Comparison of ENCODE assay signal across 8 cellular contexts in the genomic region with DNA sequence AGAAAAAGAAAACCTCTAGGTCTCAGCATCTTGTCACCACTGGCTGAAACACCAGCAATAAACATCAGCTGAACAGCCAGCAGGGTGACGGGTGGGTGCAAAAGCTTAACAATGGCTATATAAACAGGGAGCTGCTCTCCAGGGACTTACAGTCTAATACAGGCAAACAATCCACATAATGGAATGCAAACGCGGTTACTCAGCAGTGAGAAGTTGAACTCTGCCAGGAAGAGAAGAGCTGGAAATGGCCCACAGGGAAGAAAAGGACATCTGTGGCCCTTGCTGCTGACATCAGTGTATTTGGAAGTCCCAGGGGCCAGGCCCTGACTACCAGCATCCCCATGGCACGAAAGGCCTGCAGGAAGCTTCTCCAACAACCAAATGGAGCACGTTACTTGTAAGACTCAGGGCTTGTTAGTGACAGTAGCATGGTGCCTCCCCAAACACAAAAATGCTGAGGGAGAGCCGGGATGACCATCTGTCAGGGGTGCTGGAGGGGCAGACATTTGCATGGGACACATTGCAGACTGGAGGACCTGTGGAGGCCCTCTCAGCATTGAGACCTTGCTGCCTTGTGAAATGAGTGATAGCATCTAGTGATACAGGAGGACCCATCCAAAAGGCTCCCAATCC. TPM values are rescaled to one million over a fixed set of nuclear protein-coding genes. Genes with fewer than 3 reads are reported as not detected.
A peak's percentile ranks its signal among the peaks of the same experiment; 100 is the strongest.
DNase-seq lines count a peak whose midpoint lies in the region; ATAC-seq and TF ChIP-seq lines count a peak whose summit lies in the region.

No MANE protein-coding gene starts in this region.

- peak overlapping the region; percentile 97 for H3K4me3 Mint-ChIP-seq in activated naive CD8-positive, alpha-beta T cell treated with anti-CD3 and anti-CD28 coated beads, Interleukin-2, amount 10 ng/mL, durations not matched to agents 7 days and 5 days

- H3K9me3 ChIP-seq in GM23248 (ENCODE audit: low read depth) (no peaks in the 10 kb centered on the region), thyroid gland (no peaks in the 10 kb centered on the region)

- no peak overlapping the region for H2AFZ ChIP-seq in GM23248

- TF ChIP-seq POLR2A in thyroid gland (IDR thresholded peaks at IDR 0.05) = peak in 1 of 2 donors; percentile 26

- in situ Hi-C loops in GM23248 (cut with MboI) = no loop called here

- ATAC-seq in activated naive CD8-positive, alpha-beta T cell treated with anti-CD3 and anti-CD28 coated beads, Interleukin-2, amount 10 ng/mL, durations not matched to agents 7 days and 5 days (ENCODE audit: low read depth) = no peak

- WGBS in GM23248 (ENCODE audit: low coverage in 1 of 2, low lambda C conversion rate in 2 of 2, missing lambda C conversion rate in 2 of 2), 2 experiments = 2 to 5% methylated on average over 6 of the region's 6 CpGs
- 32 to 36% methylated on average over 6 of the region's 6 CpGs for WGBS in thyroid gland, 2 donors

- no peaks in the 10 kb centered on the region for H3K9me2 ChIP-seq in GM23248 (ENCODE audit: insufficient read depth)

- peaks cover 77% of the 10 kb centered on the region for H3F3A ChIP-seq in GM23248 (ENCODE audit: insufficient read depth)

- peak overlapping the region; percentile 97 for H3K4me2 ChIP-seq in GM23248 (ENCODE audit: unreplicated experiment)

- peaks cover 31% of the 10 kb centered on the region for H3K36me3 Mint-ChIP-seq in activated naive CD8-positive, alpha-beta T cell treated with anti-CD3 and anti-CD28 coated beads, Interleukin-2, amount 10 ng/mL, durations not matched to agents 7 days and 5 days

- peak overlapping the region; percentile 96 for H3K27ac Mint-ChIP-seq in activated naive CD8-positive, alpha-beta T cell treated with anti-CD3 and anti-CD28 coated beads, Interleukin-2, amount 10 ng/mL, durations not matched to agents 7 days and 5 days

- H3K4me3 ChIP-seq in AG09309 (ENCODE audit: control insufficient read depth, low read depth, low read length) (peak overlapping the region; percentile 59), GM23248 (peak overlapping the region; percentile 89), thyroid gland (replicated peaks in 1 of 3) (peak overlapping the region in 1 of 3 donors; percentile 17)

- no peaks in the 10 kb centered on the region for H3K9me3 Mint-ChIP-seq in activated naive CD8-positive, alpha-beta T cell treated with anti-CD3 and anti-CD28 coated beads, Interleukin-2, amount 10 ng/mL, durations not matched to agents 7 days and 5 days

- H3K4me1 ChIP-seq in GM23248 (ENCODE audit: insufficient read depth) (peaks cover 59% of the 10 kb centered on the region), thyroid gland (peaks cover 43 to 75% of the 10 kb centered on the region in 2 donors)

- peaks cover 55% of the 10 kb centered on the region for H3K4me1 Mint-ChIP-seq in activated naive CD8-positive, alpha-beta T cell treated with anti-CD3 and anti-CD28 coated beads, Interleukin-2, amount 10 ng/mL, durations not matched to agents 7 days and 5 days

- TF ChIP-seq CTCF in AG09309 (IDR thresholded peaks at IDR 0.05; ENCODE audit: control insufficient read depth, insufficient read depth, low read depth, low read length, missing control alignments) (no peak), thyroid gland (IDR thresholded peaks at IDR 0.05) (no peak)

- POLR2A ChIA-PET in activated naive CD8-positive, alpha-beta T cell treated with anti-CD3 and anti-CD28 coated beads, Interleukin-2, amount 10 ng/mL, durations not matched to agents 7 days and 5 days (lab: Charles Lee) = interaction anchor here (0.5 to 4.0 kb wide), 11 partner anchors 20 to 329 kb away, joined by 3 to 31 read pairs (median 4); no protein-coding TSS in a partner anchor

- H3K9ac ChIP-seq in GM23248 = peak overlapping the region; percentile 96

- H3K27ac ChIP-seq in GM23248 = peak overlapping the region; percentile 98
- H3K27ac ChIP-seq in thyroid gland = peak overlapping the region; percentile 77 to 93 (median 91)

- peaks cover 68% of the 10 kb centered on the region for H3K79me2 ChIP-seq in GM23248 (ENCODE audit: insufficient read depth)

- H3K27me3 Mint-ChIP-seq in activated naive CD8-positive, alpha-beta T cell treated with anti-CD3 and anti-CD28 coated beads, Interleukin-2, amount 10 ng/mL, durations not matched to agents 7 days and 5 days = no peaks in the 10 kb centered on the region

- peaks cover 22% of the 10 kb centered on the region; the same call in 1 of the 2 replicates for H3K36me3 ChIP-seq in GM23248 (ENCODE audit: low read depth)
- H3K36me3 ChIP-seq in thyroid gland = no peaks in the 10 kb centered on the region

- intact Hi-C loops in thyroid gland (cut with DNase I) = no loop called here

- no peaks in the 10 kb centered on the region; the same call in 1 of the 2 replicates for H4K20me1 ChIP-seq in GM23248 (ENCODE audit: insufficient read depth)

- H3K27me3 ChIP-seq in GM23248 (replicated peaks; ENCODE audit: insufficient read depth) = no peaks in the 10 kb centered on the region
- H3K27me3 ChIP-seq in thyroid gland = no peaks in the 10 kb centered on the region

- DNase-seq in AG09309 (ENCODE audit: low read depth) (peak; percentile 73), GM23248 (peak; percentile 95), kidney glomerular epithelial cell (lab: John Stamatoyannopoulos, UW) (peak; percentile 33), thyroid gland (no peak), SKM-1 treated with dmso at 0.1 percent for 144 hours (lab: John Stamatoyannopoulos, UW; ENCODE audit: unreplicated experiment) (no peak), ureter (ENCODE audit: low spot score) (no peak), cerebellum (ENCODE audit: low spot score) (no peak)
- DNase-seq in activated naive CD8-positive, alpha-beta T cell treated with anti-CD3 and anti-CD28 coated beads, Interleukin-2, amount 10 ng/mL, durations not matched to agents 7 days and 5 days = no peak

RNA-seq across cellular contexts. Expression of gene HEG1, which starts 3.0 kb away (rescaled TPM):
- total RNA-seq in GM23248 (2014; rRNA removed; shearing (Covaris generic)) = 116 and 137 TPM in 2 replicates
- polyA plus RNA-seq in GM23248 (2016; fragmentation: Nextera tagmentation; extraction: Ambion mirVana) = 32.0 and 32.1 TPM in 2 replicates
- 10 to 100 TPM; 49.1 to 49.5 TPM for total RNA-seq in activated naive CD8-positive, alpha-beta T cell treated with anti-CD3 and anti-CD28 coated beads, Interleukin-2, amount 10 ng/mL, durations not matched to agents 7 days and 5 days
- 100 to 1,000 TPM in 3 of 4 donors, 10 to 100 TPM in 1; 91.4 to 266 (median 199) TPM for total RNA-seq in thyroid gland
- total RNA-seq in ureter = 78.3 TPM
- 17.2 TPM for total RNA-seq in cerebellum

Comparison
In these comparisons a context has a peak if more than half of its experiments do, and no peak if none do; other contexts are left out.
1. DNase-seq: peak in AG09309 (single experiment), GM23248 (single experiment) and kidney glomerular epithelial cell (single experiment); none in activated naive CD8-positive, alpha-beta T cell treated with anti-CD3 and anti-CD28 coated beads, Interleukin-2, amount 10 ng/mL, durations not matched to agents 7 days and 5 days (single experiment), thyroid gland (0 of 2), SKM-1 treated with dmso at 0.1 percent for 144 hours (single experiment), ureter (single experiment) and cerebellum (single experiment).